In genomic region chr12:56115329-56115728, GRCh38 we compare ENCODE assay signal across 6 cellular contexts. TPM values are rescaled to one million over a fixed set of nuclear protein-coding genes. Genes with fewer than 3 reads are reported as not detected.
DNase-seq lines count a peak whose midpoint lies in the region; ATAC-seq, FAIRE-seq and TF ChIP-seq lines count a peak whose summit lies in the region.

No MANE protein-coding gene starts in this region.

- H2AFZ ChIP-seq in astrocyte (ENCODE audit: low read depth, low read length), result no peak overlapping the region

- CTCF ChIA-PET in HEK293 (lab: Yijun Ruan, JAX), result interaction anchor here (1.1 to 1.5 kb wide), 4 partner anchors 11 to 75 kb away, joined by 3 read pairs; no protein-coding TSS in a partner anchor
- CTCF ChIA-PET in naive thymus-derived CD4-positive, alpha-beta T cell (lab: Charles Lee), result interaction anchor here (0.7 to 5.1 kb wide), 3 partner anchors 12 to 1270 kb away, joined by 3 to 44 read pairs (median 3); partner anchors contain the start of gene PA2G4

- H3K4me1 ChIP-seq in HEK293 (ENCODE audit: control insufficient read depth, insufficient read depth, low read length), result peaks cover 5% of the 10 kb centered on the region
- H3K4me1 ChIP-seq in astrocyte (ENCODE audit: insufficient read depth, low read length), result peaks cover 23% of the 10 kb centered on the region
- peaks cover 24 to 25% of the 10 kb centered on the region in 2 donors for H3K4me1 ChIP-seq in naive thymus-derived CD4-positive, alpha-beta T cell (ENCODE audit: control insufficient read depth in 2 of 2, insufficient read depth in 2 of 2, low read length in 2 of 2)

- H3K27ac ChIP-seq in HEK293 (ENCODE audit: extremely low read depth, low read depth, low read length) (peak overlapping the region; percentile 99; the same call in 1 of the 2 replicates), astrocyte (ENCODE audit: low read depth, low read length) (peak overlapping the region; percentile 91)
- H3K27ac ChIP-seq in naive thymus-derived CD4-positive, alpha-beta T cell (ENCODE audit: low read depth, low read length), result peak overlapping the region; percentile 93

- TF ChIP-seq CTCF in HEK293 (tag by site-specific recombination; IDR thresholded peaks at IDR 0.05) (no peak), astrocyte (IDR thresholded peaks at IDR 0.05; ENCODE audit: insufficient read depth, low read depth, low read length) (no peak)

- no peaks in the 10 kb centered on the region for H3K27me3 ChIP-seq in astrocyte (ENCODE audit: insufficient read depth, low read length)
- no peaks in the 10 kb centered on the region for H3K27me3 ChIP-seq in naive thymus-derived CD4-positive, alpha-beta T cell (ENCODE audit: control insufficient read depth in 2 of 2, insufficient read depth in 2 of 2, low read length in 2 of 2)

- ATAC-seq in naive thymus-derived CD4-positive, alpha-beta T cell, result no peak
- no peak for ATAC-seq in activated CD4-positive, CD25-positive, alpha-beta regulatory T cell treated with anti-CD3 and anti-CD28 coated beads, Interleukin-2, amount 50 U/mL, for 24 hours
- no peak for ATAC-seq in left lobe of liver

- peak overlapping the region; percentile 96 for H3K4me3 Mint-ChIP-seq in astrocyte (ENCODE audit: unreplicated experiment)
- H3K4me3 Mint-ChIP-seq in naive thymus-derived CD4-positive, alpha-beta T cell, result peak overlapping the region; percentile 87 to 100 (median 96)

- H3K4me3 ChIP-seq in HEK293 (ENCODE audit: low read depth, low read length) (peak overlapping the region; percentile 69; the same call in 1 of the 2 replicates), astrocyte (ENCODE audit: insufficient read depth, low read depth, low read length) (peak overlapping the region; percentile 99)
- H3K4me3 ChIP-seq in naive thymus-derived CD4-positive, alpha-beta T cell (ENCODE audit: low read length), result peak overlapping the region; percentile 95

- no peak for FAIRE-seq in astrocyte (lab: Jason Lieb, UNC)

- H3K27me3 Mint-ChIP-seq in astrocyte (ENCODE audit: low read depth, unreplicated experiment), result no peaks in the 10 kb centered on the region
- no peaks in the 10 kb centered on the region for H3K27me3 Mint-ChIP-seq in naive thymus-derived CD4-positive, alpha-beta T cell

- H3K4me1 Mint-ChIP-seq in astrocyte (ENCODE audit: low read depth, unreplicated experiment), result peaks cover 18% of the 10 kb centered on the region
- peaks cover 24 to 47% (median 32%) of the 10 kb centered on the region in 7 donors for H3K4me1 Mint-ChIP-seq in naive thymus-derived CD4-positive, alpha-beta T cell

- peaks cover 17% of the 10 kb centered on the region for H3K79me2 ChIP-seq in astrocyte (ENCODE audit: insufficient read depth, low read length)

- DNase-seq in astrocyte (ENCODE audit: low read depth), result peak; percentile 23
- DNase-seq in naive thymus-derived CD4-positive, alpha-beta T cell, result no peak
- DNase-seq in left lobe of liver (ENCODE audit: low spot score), result no peak
- DNase-seq in putamen (ENCODE audit: low spot score), result no peak

- POLR2A ChIA-PET in HEK293 (lab: Yijun Ruan, JAX), result interaction anchor here (0.7 to 6.1 kb wide), 8 partner anchors 8 to 119 kb away, joined by 3 to 165 read pairs (median 4); partner anchors contain the start of genes ERBB3, ESYT1, PA2G4 and RNF41
- POLR2A ChIA-PET in naive thymus-derived CD4-positive, alpha-beta T cell (lab: Charles Lee), result interaction anchor here (0.6 to 7.6 kb wide), 14 partner anchors 11 to 377 kb away, joined by 3 to 230 read pairs (median 9); partner anchors contain the start of genes ESYT1, MYL6, PA2G4 and PYM1

- peak overlapping the region; percentile 97 for H3K27ac Mint-ChIP-seq in astrocyte (ENCODE audit: unreplicated experiment)
- H3K27ac Mint-ChIP-seq in naive thymus-derived CD4-positive, alpha-beta T cell, result peak overlapping the region; percentile 95 to 99 (median 98)

- peaks cover 11% of the 10 kb centered on the region for H4K20me1 ChIP-seq in astrocyte (ENCODE audit: insufficient read depth, low read length)

- peak overlapping the region; percentile 98 for H3K4me2 ChIP-seq in astrocyte (ENCODE audit: low read length)

- peaks cover 21% of the 10 kb centered on the region for H3K36me3 Mint-ChIP-seq in astrocyte (ENCODE audit: low read depth, unreplicated experiment)
- peaks cover 12 to 44% (median 42%) of the 10 kb centered on the region in 5 donors for H3K36me3 Mint-ChIP-seq in naive thymus-derived CD4-positive, alpha-beta T cell

- H3K9me3 Mint-ChIP-seq in astrocyte (ENCODE audit: unreplicated experiment), result no peaks in the 10 kb centered on the region
- peaks cover 0 to 5% (median 0%) of the 10 kb centered on the region in 11 donors for H3K9me3 Mint-ChIP-seq in naive thymus-derived CD4-positive, alpha-beta T cell

- intact Hi-C loops in naive thymus-derived CD4-positive, alpha-beta T cell (cut with micrococcal nuclease), result loop anchor here (5.0 to 10.0 kb wide), 7 partner anchors 118 to 1627 kb away; partner anchors contain the start of genes BAZ2A (in 1 of the 2), MARS1 (in 1 of the 2), PTGES3 (in 1 of the 2) and SUOX (in 1 of the 2)

- H3K9me3 ChIP-seq in HEK293 (ENCODE audit: control insufficient read depth, insufficient read depth, low read depth, low read length) (no peaks in the 10 kb centered on the region), astrocyte (ENCODE audit: insufficient read depth, low read depth, low read length) (no peaks in the 10 kb centered on the region)
- no peaks in the 10 kb centered on the region for H3K9me3 ChIP-seq in naive thymus-derived CD4-positive, alpha-beta T cell (ENCODE audit: control insufficient read depth in 2 of 3, low read length in 3 of 3)

- H3K36me3 ChIP-seq in HEK293 (ENCODE audit: control insufficient read depth in 2 of 2, insufficient read depth in 1 of 2, low read length in 2 of 2), result peaks cover 18 to 58% of the 10 kb centered on the region in 2 experiments
- H3K36me3 ChIP-seq in astrocyte (ENCODE audit: insufficient read depth, low read length), result peaks cover 29% of the 10 kb centered on the region
- peaks cover 3 to 33% (median 9%) of the 10 kb centered on the region in 3 experiments for H3K36me3 ChIP-seq in naive thymus-derived CD4-positive, alpha-beta T cell (ENCODE audit: control insufficient read depth in 2 of 3, insufficient read depth in 3 of 3, low read length in 3 of 3)

- peak overlapping the region; percentile 98 for H3K9ac ChIP-seq in astrocyte (ENCODE audit: low read length)

TF ChIP-seq in HEK293, 187 proteins besides CTCF, POLR2A, EP300 and RAD21 (continues in another document):
- TF ChIP-seq GLIS1 (tag by site-specific recombination; IDR thresholded peaks at IDR 0.05), result peak; percentile 69
- TF ChIP-seq ZNF18 (tag by site-specific recombination; IDR thresholded peaks at IDR 0.05), result no peak

RNA-seq across cellular contexts. Expression of gene RPL41, which starts 1.1 kb away (rescaled TPM):
- total RNA-seq in astrocyte (3,078 and 3,088 TPM in 2 replicates), left lobe of liver (1,359 TPM)
- 1,000 to 10,000 TPM; 3,787 to 6,048 (median 5,952) TPM for total RNA-seq in naive thymus-derived CD4-positive, alpha-beta T cell
- over 10,000 TPM in 1 of 2 donors, 1,000 to 10,000 TPM in 1; 6,745 to 10,251 TPM for polyA plus RNA-seq in naive thymus-derived CD4-positive, alpha-beta T cell

RNA-seq across cellular contexts. Expression of gene ZC3H10, which starts 2.7 kb away (rescaled TPM):
- total RNA-seq in astrocyte, result 4.1 and 4.2 TPM in 2 replicates
- 10 to 100 TPM in 3 of 5 experiments, 1 to 10 TPM in 2; 7.8 to 16.3 (median 13.3) TPM for total RNA-seq in naive thymus-derived CD4-positive, alpha-beta T cell
- 1 to 10 TPM; 2.4 to 4.1 TPM for polyA plus RNA-seq in naive thymus-derived CD4-positive, alpha-beta T cell
- 4.6 TPM for total RNA-seq in left lobe of liver

RNA-seq across cellular contexts. Expression of gene PA2G4, which starts 11.0 kb away (rescaled TPM):
- total RNA-seq in astrocyte, result 124 and 130 TPM in 2 replicates
- 100 to 1,000 TPM in 3 of 5 experiments, 10 to 100 TPM in 2; 61.7 to 254 (median 109) TPM for total RNA-seq in naive thymus-derived CD4-positive, alpha-beta T cell
- polyA plus RNA-seq in naive thymus-derived CD4-positive, alpha-beta T cell, result 100 to 1,000 TPM; 216 to 218 TPM
- total RNA-seq in left lobe of liver, result 32.3 TPM

RNA-seq across cellular contexts. Expression of gene ESYT1, which starts 12.7 kb away (rescaled TPM):
- total RNA-seq in astrocyte (138 and 142 TPM in 2 replicates), left lobe of liver (62.2 TPM)
- total RNA-seq in naive thymus-derived CD4-positive, alpha-beta T cell, result 100 to 1,000 TPM; 121 to 300 (median 221) TPM
- polyA plus RNA-seq in naive thymus-derived CD4-positive, alpha-beta T cell, result 100 to 1,000 TPM; 282 to 353 TPM

RNA-seq across cellular contexts. Expression of gene ERBB3, which starts 35.4 kb away (rescaled TPM):
- total RNA-seq in astrocyte (2.6 and 3.8 TPM in 2 replicates), left lobe of liver (93.2 TPM)
- total RNA-seq in naive thymus-derived CD4-positive, alpha-beta T cell, result 1 to 10 TPM; 1.0 to 6.4 (median 1.9) TPM
- polyA plus RNA-seq in naive thymus-derived CD4-positive, alpha-beta T cell, result under 1 TPM; 0.22 to 0.51 TPM
